ENCODE assay signal across 11 cellular contexts in genomic region chr1:46947706-46948105, GRCh38. TPM values are rescaled to one million over a fixed set of nuclear protein-coding genes. Genes with fewer than 3 reads are reported as not detected.
"Had no signal": no experiment of that assay in that cellular context is flagged by ENCODE, and none has a peak within 500 bp of the region (broad histone marks: within the 10 kb centered on the region; RNA-seq: fewer than 3 reads in every experiment).

No MANE protein-coding gene starts in this region.

RNA-seq across cellular contexts. Expression of gene CYP4A11, which starts 6.4 kb away (rescaled TPM):
- total RNA-seq: dermis blood vessel endothelial cell, endothelial cell of umbilical vein, esophagus muscularis mucosa, glomerular endothelial cell, kidney epithelial cell, left cardiac atrium, left ventricle myocardium inferior, lung, mammary epithelial cell, mononuclear cell had no signal
- polyA plus RNA-seq: endothelial cell of umbilical vein, keratinocyte, mammary epithelial cell had no signal
